Comparison of ENCODE assay signal across 1 cellular context in the genomic region with DNA sequence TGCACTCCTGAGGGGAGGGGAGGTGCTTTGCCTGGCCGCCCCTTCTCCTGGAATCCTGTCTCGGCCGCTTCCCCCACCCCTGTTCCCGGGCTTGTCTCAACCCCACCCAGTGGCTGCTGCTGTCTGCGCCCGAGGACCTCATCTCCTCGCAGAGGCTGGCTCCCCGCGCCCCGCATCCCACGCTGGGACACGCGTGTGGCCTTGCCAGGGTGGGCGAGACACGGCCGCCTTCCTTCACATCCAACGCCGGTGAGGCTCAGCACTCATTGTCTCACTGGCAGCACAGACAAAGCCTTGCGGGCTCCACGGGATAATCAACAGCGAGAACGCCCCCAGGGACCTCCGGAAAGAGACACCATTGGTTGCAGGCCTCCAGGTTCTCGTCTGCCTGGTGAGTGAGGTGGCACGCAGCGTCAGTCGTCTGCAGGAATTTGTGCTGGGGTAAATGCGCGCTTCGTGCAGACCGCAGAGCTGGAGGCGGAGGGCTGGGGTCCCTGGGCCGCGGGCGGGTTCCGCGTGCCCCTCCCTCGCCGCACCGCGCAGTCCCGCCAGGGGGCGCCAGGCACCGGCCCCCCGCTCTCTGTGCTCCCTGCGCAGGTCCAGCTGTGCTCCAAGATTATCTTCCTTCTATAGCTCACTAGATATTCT.
TF ChIP-seq lines count a peak whose summit lies in the region.

No MANE protein-coding gene starts in this region.

TF ChIP-seq in K562, 482 proteins besides CTCF, POLR2A, EP300 and RAD21 (continued from another document):
- TF ChIP-seq SMC3 (conservative IDR thresholded peaks at IDR 0.05; ENCODE audit: insufficient read depth, low read depth, low read length), result peak; percentile 35; the same call in 1 of the 2 replicates
- TF ChIP-seq ZNF384 (IDR thresholded peaks at IDR 0.05; ENCODE audit: low read depth, low read length), result no peak
- TF ChIP-seq WHSC1 (IDR thresholded peaks at IDR 0.05; ENCODE audit: low read length), result no peak
- TF ChIP-seq ZNF57 (CRISPR knock-in tag; IDR thresholded peaks at IDR 0.05), result no peak
- no peak for TF ChIP-seq NFRKB (IDR thresholded peaks at IDR 0.05; ENCODE audit: low read depth)
- TF ChIP-seq SMARCB1 (IDR thresholded peaks at IDR 0.05; ENCODE audit: insufficient read length, low read depth), result no peak
- no peak for TF ChIP-seq TOE1 (IDR thresholded peaks at IDR 0.05; ENCODE audit: borderline replicate concordance)
- TF ChIP-seq TOE1 (CRISPR knock-in tag; IDR thresholded peaks at IDR 0.05; ENCODE audit: borderline replicate concordance, low read depth), result no peak
- TF ChIP-seq JUN (IDR thresholded peaks at IDR 0.05; ENCODE audit: borderline replicate concordance, low read depth, low read length), result no peak
- no peak for TF ChIP-seq JUN (CRISPR knock-in tag; IDR thresholded peaks at IDR 0.05; ENCODE audit: borderline replicate concordance)
- TF ChIP-seq NRF1 (conservative IDR thresholded peaks at IDR 0.05 in 1 of 2, IDR thresholded peaks at IDR 0.05 in 1 of 2), result peak in 1 of 2 experiments; percentile 22; a peak in 1 of 4 replicates
- TF ChIP-seq ZNF699 (CRISPR knock-in tag; IDR thresholded peaks at IDR 0.05; ENCODE audit: insufficient replicate concordance), result no peak
- TF ChIP-seq CXXC5 (CRISPR knock-in tag; IDR thresholded peaks at IDR 0.05), result no peak
- no peak for TF ChIP-seq MEF2D (tag; conservative IDR thresholded peaks at IDR 0.05; ENCODE audit: low read depth)
- no peak for TF ChIP-seq TCF7L2 (IDR thresholded peaks at IDR 0.05; ENCODE audit: low read depth, low read length)
- TF ChIP-seq, protein P1, sequence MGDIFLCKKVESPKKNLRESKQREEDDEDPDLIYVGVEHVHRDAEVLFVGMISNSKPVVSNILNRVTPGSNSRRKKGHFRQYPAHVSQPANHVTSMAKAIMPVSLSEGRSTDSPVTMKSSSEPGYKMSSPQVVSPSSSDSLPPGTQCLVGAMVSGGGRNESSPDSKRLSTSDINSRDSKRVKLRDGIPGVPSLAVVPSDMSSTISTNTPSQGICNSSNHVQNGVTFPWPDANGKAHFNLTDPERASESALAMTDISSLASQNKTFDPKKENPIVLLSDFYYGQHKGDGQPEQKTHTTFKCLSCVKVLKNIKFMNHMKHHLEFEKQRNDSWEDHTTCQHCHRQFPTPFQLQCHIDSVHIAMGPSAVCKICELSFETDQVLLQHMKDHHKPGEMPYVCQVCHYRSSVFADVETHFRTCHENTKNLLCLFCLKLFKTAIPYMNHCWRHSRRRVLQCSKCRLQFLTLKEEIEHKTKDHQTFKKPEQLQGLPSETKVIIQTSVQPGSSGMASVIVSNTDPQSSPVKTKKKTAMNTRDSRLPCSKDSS (IDR thresholded peaks at IDR 0.05; ENCODE audit: low read depth, partially characterized antibody), result no peak
- TF ChIP-seq ZNF232 (CRISPR knock-in tag; IDR thresholded peaks at IDR 0.05), result no peak
- TF ChIP-seq ZBTB7A (IDR thresholded peaks at IDR 0.05; ENCODE audit: borderline replicate concordance, control insufficient read depth, low read depth, low read length), result peak; percentile 64; the same call in 1 of the 2 replicates
- TF ChIP-seq ILK (tag; IDR thresholded peaks at IDR 0.05; ENCODE audit: borderline replicate concordance, low read depth), result no peak
- no peak for TF ChIP-seq SMAD1 (IDR thresholded peaks at IDR 0.05; ENCODE audit: low read depth, low read length, partially characterized antibody)
- TF ChIP-seq ELF1 (tag; IDR thresholded peaks at IDR 0.05), result no peak
- TF ChIP-seq, protein P2, sequence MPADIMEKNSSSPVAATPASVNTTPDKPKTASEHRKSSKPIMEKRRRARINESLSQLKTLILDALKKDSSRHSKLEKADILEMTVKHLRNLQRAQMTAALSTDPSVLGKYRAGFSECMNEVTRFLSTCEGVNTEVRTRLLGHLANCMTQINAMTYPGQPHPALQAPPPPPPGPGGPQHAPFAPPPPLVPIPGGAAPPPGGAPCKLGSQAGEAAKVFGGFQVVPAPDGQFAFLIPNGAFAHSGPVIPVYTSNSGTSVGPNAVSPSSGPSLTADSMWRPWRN (IDR thresholded peaks at IDR 0.05; ENCODE audit: low read depth), result no peak
- no peak for TF ChIP-seq ZKSCAN3 (CRISPR knock-in tag; IDR thresholded peaks at IDR 0.05)
- TF ChIP-seq ZNF263 (CRISPR knock-in tag; IDR thresholded peaks at IDR 0.05; ENCODE audit: borderline replicate concordance), result peak; percentile 98
- TF ChIP-seq HCFC1 (IDR thresholded peaks at IDR 0.05; ENCODE audit: low read depth, low read length), result no peak
- TF ChIP-seq, protein P3, sequence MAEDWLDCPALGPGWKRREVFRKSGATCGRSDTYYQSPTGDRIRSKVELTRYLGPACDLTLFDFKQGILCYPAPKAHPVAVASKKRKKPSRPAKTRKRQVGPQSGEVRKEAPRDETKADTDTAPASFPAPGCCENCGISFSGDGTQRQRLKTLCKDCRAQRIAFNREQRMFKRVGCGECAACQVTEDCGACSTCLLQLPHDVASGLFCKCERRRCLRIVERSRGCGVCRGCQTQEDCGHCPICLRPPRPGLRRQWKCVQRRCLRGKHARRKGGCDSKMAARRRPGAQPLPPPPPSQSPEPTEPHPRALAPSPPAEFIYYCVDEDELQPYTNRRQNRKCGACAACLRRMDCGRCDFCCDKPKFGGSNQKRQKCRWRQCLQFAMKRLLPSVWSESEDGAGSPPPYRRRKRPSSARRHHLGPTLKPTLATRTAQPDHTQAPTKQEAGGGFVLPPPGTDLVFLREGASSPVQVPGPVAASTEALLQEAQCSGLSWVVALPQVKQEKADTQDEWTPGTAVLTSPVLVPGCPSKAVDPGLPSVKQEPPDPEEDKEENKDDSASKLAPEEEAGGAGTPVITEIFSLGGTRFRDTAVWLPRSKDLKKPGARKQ (CRISPR knock-in tag; IDR thresholded peaks at IDR 0.05), result no peak
- no peak for TF ChIP-seq ZSCAN29 (IDR thresholded peaks at IDR 0.05)
- TF ChIP-seq MAZ (CRISPR knock-in tag; conservative IDR thresholded peaks at IDR 0.05 in 1 of 2, IDR thresholded peaks at IDR 0.05 in 1 of 2), result peak in 1 of 2 experiments; percentile 51; a peak in 1 of 4 replicates
- TF ChIP-seq CHD1 (IDR thresholded peaks at IDR 0.05; ENCODE audit: low read length), result no peak
- TF ChIP-seq RBM34 (IDR thresholded peaks at IDR 0.05; ENCODE audit: borderline replicate concordance, insufficient read depth, low read length), result no peak
- TF ChIP-seq SAFB2 (IDR thresholded peaks at IDR 0.05; ENCODE audit: borderline replicate concordance, low read depth, low read length, severe bottlenecking), result no peak
- TF ChIP-seq, protein P4, sequence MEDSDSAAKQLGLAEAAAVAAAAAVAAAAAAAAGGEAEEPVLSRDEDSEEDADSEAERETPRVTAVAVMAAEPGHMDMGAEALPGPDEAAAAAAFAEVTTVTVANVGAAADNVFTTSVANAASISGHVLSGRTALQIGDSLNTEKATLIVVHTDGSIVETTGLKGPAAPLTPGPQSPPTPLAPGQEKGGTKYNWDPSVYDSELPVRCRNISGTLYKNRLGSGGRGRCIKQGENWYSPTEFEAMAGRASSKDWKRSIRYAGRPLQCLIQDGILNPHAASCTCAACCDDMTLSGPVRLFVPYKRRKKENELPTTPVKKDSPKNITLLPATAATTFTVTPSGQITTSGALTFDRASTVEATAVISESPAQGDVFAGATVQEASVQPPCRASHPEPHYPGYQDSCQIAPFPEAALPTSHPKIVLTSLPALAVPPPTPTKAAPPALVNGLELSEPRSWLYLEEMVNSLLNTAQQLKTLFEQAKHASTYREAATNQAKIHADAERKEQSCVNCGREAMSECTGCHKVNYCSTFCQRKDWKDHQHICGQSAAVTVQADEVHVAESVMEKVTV (CRISPR knock-in tag; IDR thresholded peaks at IDR 0.05), result no peak
- TF ChIP-seq HLTF (IDR thresholded peaks at IDR 0.05), result no peak
- TF ChIP-seq CSDE1 (IDR thresholded peaks at IDR 0.05), result no peak
